Comparison of ENCODE assay signal across 17 cellular contexts in the genomic region with DNA sequence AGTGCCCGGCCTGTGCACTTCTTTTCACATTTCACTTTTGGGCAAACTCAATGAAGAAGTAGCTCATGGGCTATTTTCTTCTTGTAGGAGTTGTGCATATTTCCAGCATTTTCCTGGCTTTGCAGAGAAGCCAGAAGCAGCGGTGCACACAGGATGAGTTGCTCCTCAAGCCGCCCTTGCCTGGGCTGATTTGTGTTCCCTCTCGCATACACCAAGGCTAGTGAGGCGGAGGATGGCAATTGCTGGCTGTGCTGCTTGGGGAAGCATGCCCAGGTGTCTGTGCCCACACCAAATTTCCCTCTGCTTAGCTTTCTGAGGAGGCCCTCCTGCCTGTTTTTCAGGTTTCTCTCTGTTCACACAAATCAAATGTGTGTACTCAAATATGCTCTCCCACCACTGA.
DNase-seq lines count a peak whose midpoint lies in the region; FAIRE-seq and TF ChIP-seq lines count a peak whose summit lies in the region.
"Had no signal": no experiment of that assay in that cellular context is flagged by ENCODE, and none has a peak within 500 bp of the region (broad histone marks: within the 10 kb centered on the region; RNA-seq: fewer than 3 reads in every experiment).

No MANE protein-coding gene starts in this region.

- no peaks in the 10 kb centered on the region for H3K27me3 ChIP-seq in MM.1S (replicated peaks; ENCODE audit: insufficient read depth, low read length)

- H3K4me2 ChIP-seq in MM.1S (ENCODE audit: low read depth, low read length): no peak overlapping the region; the same call in 1 of the 2 replicates

- no peaks in the 10 kb centered on the region for H3K9me3 ChIP-seq in MM.1S (replicated peaks; ENCODE audit: insufficient read depth, low read length)

- H3K79me2 ChIP-seq in MM.1S (ENCODE audit: low read length): no peaks in the 10 kb centered on the region

- H3K9me3 Mint-ChIP-seq in type B pancreatic cell: no peaks in the 10 kb centered on the region
- H3K9me3 Mint-ChIP-seq: CD4-positive, alpha-beta T cell had no signal

- H3K4me1 Mint-ChIP-seq in type B pancreatic cell (ENCODE audit: unreplicated experiment): peaks cover 8% of the 10 kb centered on the region

- H3K36me3 Mint-ChIP-seq in type B pancreatic cell: no peaks in the 10 kb centered on the region

- H3K9me2 ChIP-seq in MM.1S (replicated peaks; ENCODE audit: insufficient read depth, low read length): no peaks in the 10 kb centered on the region

- no peak overlapping the region for H3K4me3 Mint-ChIP-seq in type B pancreatic cell
- H3K4me3 Mint-ChIP-seq: B cell; CD4-positive, alpha-beta T cell had no signal

- peaks cover 51% of the 10 kb centered on the region for H3K4me1 ChIP-seq in MM.1S (ENCODE audit: low read length)

- peak; percentile 72 for FAIRE-seq in GM12892 (lab: Jason Lieb, UNC)
- FAIRE-seq: A204.1, G401.6, H54 had no signal

- peaks cover 14% of the 10 kb centered on the region for H3F3A ChIP-seq in MM.1S (ENCODE audit: insufficient read depth, low read length)

- no peak overlapping the region for H2AFZ ChIP-seq in MM.1S (ENCODE audit: low read length)

- DNase-seq in GM12892 (ENCODE audit: insufficient read length) (no peak), MM.1S (no peak), islet precursor cell (peak; percentile 42), type B pancreatic cell (ENCODE audit: extremely low spot score, unreplicated experiment) (peak; percentile 50), caudate nucleus (lab: John Stamatoyannopoulos, UW) (no peak), hypothalamus (lab: John Stamatoyannopoulos, UW) (no peak)
- DNase-seq in activated CD4-positive, alpha-beta T cell treated with anti-CD3 and anti-CD28 coated beads for 1 hour: no peak
- DNase-seq: Calu3; CD4-positive, alpha-beta T cell; DMS 273 treated with DMSO at 0.1 percent for 48 hours; DMS79 treated with DMSO at 0.1 percent for 48 hours; EL; IMR-90 had no signal

- H3K27me3 Mint-ChIP-seq in type B pancreatic cell: peaks cover 14% of the 10 kb centered on the region
- H3K27me3 Mint-ChIP-seq: B cell; CD4-positive, alpha-beta T cell had no signal

- H3K27ac ChIP-seq in MM.1S (ENCODE audit: low read length) (peak overlapping the region; percentile 61; the same call in 1 of the 2 replicates), caudate nucleus (ENCODE audit: low read depth, low read length) (no peak overlapping the region)

- TF ChIP-seq CTCF in MM.1S (IDR thresholded peaks at IDR 0.05; ENCODE audit: low read length): no peak
- TF ChIP-seq CTCF in type B pancreatic cell (conservative IDR thresholded peaks at IDR 0.05): no peak

- TF ChIP-seq POLR2A in GM12892 (IDR thresholded peaks at IDR 0.05; ENCODE audit: low read depth, low read length): no peak

- no peaks in the 10 kb centered on the region for H4K20me1 ChIP-seq in MM.1S (ENCODE audit: insufficient read depth, low read length)

- no peak overlapping the region for H3K9ac ChIP-seq in MM.1S (ENCODE audit: low read length)

- no peak overlapping the region for H3K4me3 ChIP-seq in MM.1S (ENCODE audit: low read length)

- H3K27ac Mint-ChIP-seq in type B pancreatic cell: no peak overlapping the region
- H3K27ac Mint-ChIP-seq: B cell; CD4-positive, alpha-beta T cell had no signal

- H3K36me3 ChIP-seq in MM.1S (replicated peaks; ENCODE audit: insufficient read depth, low read length): no peaks in the 10 kb centered on the region

Comparison
In these comparisons a context has a peak if more than half of its experiments do, and no peak if none do; other contexts are left out.
1. DNase-seq: peak in islet precursor cell (single experiment) and type B pancreatic cell (single experiment); none in GM12892 (single experiment), MM.1S (single experiment), caudate nucleus (0 of 61), hypothalamus (0 of 51) and activated CD4-positive, alpha-beta T cell treated with anti-CD3 and anti-CD28 coated beads for 1 hour (single experiment).